Comparison of ENCODE assay signal across 8 cellular contexts in the genomic region with DNA sequence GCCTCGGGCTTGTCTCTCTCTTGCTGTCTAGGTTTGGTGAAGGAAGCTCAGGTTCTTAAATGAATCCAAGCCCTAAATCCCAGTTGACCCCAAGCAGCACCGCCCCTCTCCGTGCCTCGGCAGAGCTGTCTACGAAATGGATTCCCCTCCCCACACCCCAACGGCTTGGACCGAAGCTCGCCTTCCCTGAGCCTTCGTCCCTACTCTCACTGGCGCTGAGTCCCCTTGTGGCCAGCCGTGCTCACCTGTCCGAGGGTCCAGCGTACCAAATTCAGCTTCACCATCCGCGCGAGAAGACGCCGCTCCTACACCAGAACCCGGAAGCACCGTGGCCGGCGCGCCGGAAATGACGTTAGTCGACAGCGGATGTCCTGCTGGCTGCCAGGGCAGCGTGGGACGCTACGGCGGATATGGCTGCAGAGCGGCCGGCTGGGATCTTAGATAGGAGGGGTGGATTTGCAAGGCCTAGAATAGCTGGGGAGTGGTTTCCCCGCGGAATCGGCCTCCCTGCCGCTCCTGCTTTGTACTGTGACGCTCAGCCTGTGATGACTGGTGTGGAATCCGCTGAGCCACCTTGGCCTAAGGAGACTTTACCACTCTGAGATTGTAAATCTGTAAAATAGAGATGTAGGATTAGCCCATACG. TPM values are rescaled to one million over a fixed set of nuclear protein-coding genes. Genes with fewer than 3 reads are reported as not detected.
A peak's percentile ranks its signal among the peaks of the same experiment; 100 is the strongest.
DNase-seq lines count a peak whose midpoint lies in the region; ATAC-seq and TF ChIP-seq lines count a peak whose summit lies in the region.

TFIP11 (minus strand) TSS at position 325 of the 645 bp plus-strand sequence. CDS start 2,201 bp downstream, outside the sequence.

- peak within 1 kb of the TSS; percentile 92 to 99 for H3K27ac Mint-ChIP-seq in natural killer cell treated with Interleukin-12 subunit alpha and Interleukin-12 subunit beta and Interleukin-15 and Interleukin-18, amount 100 ng/mL, for 72 hours

- DNase-seq in EH (ENCODE audit: low read depth) (peak; percentile 92), GOT3 (lab: John Stamatoyannopoulos, UW) (peak; percentile 59), LoVo (ENCODE audit: low spot score) (peak; percentile 91), SHP77 treated with DMSO at 0.1 percent for 48 hours (lab: John Stamatoyannopoulos, UW) (peak; percentile 87), fibroblast of pulmonary artery (ENCODE audit: low read depth) (peak; percentile 92)
- DNase-seq in activated effector memory CD4-positive, alpha-beta T cell treated with anti-CD3 and anti-CD28 coated beads, Interleukin-2, amount 50 U/mL, for 16 hours = peak; percentile 97
- DNase-seq in natural killer cell treated with Interleukin-12 subunit alpha and Interleukin-12 subunit beta and Interleukin-15 and Interleukin-18, amount 100 ng/mL, for 72 hours (ENCODE audit: low spot score) = peak; percentile 95
- DNase-seq in stimulated activated naive CD4-positive, alpha-beta T cell treated with Interleukin-2 at 50 U/mL for 16 hours (lab: John Stamatoyannopoulos, UW) = peak; percentile 86

- H3K4me1 Mint-ChIP-seq in natural killer cell treated with Interleukin-12 subunit alpha and Interleukin-12 subunit beta and Interleukin-15 and Interleukin-18, amount 100 ng/mL, for 72 hours (ENCODE audit: low read depth in 2 of 2) = peaks cover 37 to 39% of the 10 kb centered on the region in 2 donors

- no peak for TF ChIP-seq CTCF in fibroblast of pulmonary artery (IDR thresholded peaks at IDR 0.05; ENCODE audit: low read length, missing control alignments)

- no peaks in the 10 kb centered on the region for H3K9me3 Mint-ChIP-seq in natural killer cell treated with Interleukin-12 subunit alpha and Interleukin-12 subunit beta and Interleukin-15 and Interleukin-18, amount 100 ng/mL, for 72 hours

- peak within 1 kb of the TSS; percentile 99 for H3K4me3 Mint-ChIP-seq in natural killer cell treated with Interleukin-12 subunit alpha and Interleukin-12 subunit beta and Interleukin-15 and Interleukin-18, amount 100 ng/mL, for 72 hours

- H3K27me3 Mint-ChIP-seq in natural killer cell treated with Interleukin-12 subunit alpha and Interleukin-12 subunit beta and Interleukin-15 and Interleukin-18, amount 100 ng/mL, for 72 hours = no peaks in the 10 kb centered on the region

- peak; percentile 98 to 99 for ATAC-seq in natural killer cell treated with Interleukin-12 subunit alpha and Interleukin-12 subunit beta and Interleukin-15 and Interleukin-18, amount 100 ng/mL, for 72 hours

- peak within 1 kb of the TSS; percentile 99 for H3K4me3 ChIP-seq in fibroblast of pulmonary artery (replicated peaks; ENCODE audit: low read depth, low read length)

- H3K36me3 Mint-ChIP-seq in natural killer cell treated with Interleukin-12 subunit alpha and Interleukin-12 subunit beta and Interleukin-15 and Interleukin-18, amount 100 ng/mL, for 72 hours = peaks cover 11% of the 10 kb centered on the region

RNA-seq across cellular contexts. Expression of gene TFIP11, which starts in this region (rescaled TPM):
- 10 to 100 TPM; 56.5 to 57.7 TPM for total RNA-seq in natural killer cell treated with Interleukin-12 subunit alpha and Interleukin-12 subunit beta and Interleukin-15 and Interleukin-18, amount 100 ng/mL, for 72 hours

Comparison
In these comparisons a context has a peak if more than half of its experiments do, and no peak if none do; other contexts are left out.
1. Peak in every context shown above with its lines: DNase-seq, ATAC-seq and H3K4me3 ChIP-seq.